In the genomic region with DNA sequence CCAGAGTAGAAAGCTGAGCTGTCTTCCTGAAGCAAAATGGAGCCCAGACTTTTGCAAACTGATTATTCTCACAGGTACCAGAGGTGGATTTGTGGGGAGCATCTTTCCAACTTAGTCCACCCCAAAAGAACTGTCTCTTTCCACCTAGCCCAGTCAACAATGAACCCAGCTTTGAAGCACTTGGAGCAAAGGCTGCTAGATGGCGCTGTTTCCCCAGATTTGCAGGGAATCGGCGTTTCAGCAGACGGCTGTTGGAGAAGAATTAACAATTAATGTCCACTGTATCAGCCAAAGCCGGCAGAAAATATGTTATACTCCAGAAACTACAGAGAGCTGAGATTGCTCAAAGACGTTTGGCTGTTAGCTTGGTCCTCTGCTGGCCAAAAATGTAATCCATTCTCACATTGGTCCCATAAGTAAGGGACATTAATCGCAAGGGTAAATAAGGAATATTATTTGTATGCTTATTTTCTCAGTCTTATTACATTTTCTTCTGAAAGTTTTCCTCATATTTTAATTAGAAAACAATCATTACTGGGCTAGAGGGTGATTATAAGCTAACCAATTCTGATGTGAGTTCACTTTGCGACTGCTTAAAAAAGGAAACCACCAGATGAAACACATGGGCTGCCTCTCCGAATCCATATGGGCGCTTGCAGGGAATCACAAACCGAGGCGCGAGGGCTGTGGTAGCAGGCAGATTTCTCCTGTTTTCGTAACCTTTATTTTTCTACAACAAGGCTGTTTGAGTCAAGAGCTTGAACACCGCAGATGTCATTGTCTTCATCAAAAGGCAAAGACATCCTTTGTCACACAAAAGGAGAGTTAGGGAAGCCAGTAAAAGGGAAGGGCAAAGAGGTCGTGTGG, we compare ENCODE assay signal across 8 cellular contexts.
DNase-seq lines count a peak whose midpoint lies in the region; ATAC-seq and TF ChIP-seq lines count a peak whose summit lies in the region.

No MANE protein-coding gene starts in this region.

- peak overlapping the region; percentile 65 for H3K4me2 ChIP-seq in hepatocyte

- peak overlapping the region; percentile 29 for H2AFZ ChIP-seq in hepatocyte

- H3K27me3 ChIP-seq in hepatocyte: peaks cover 5% of the 10 kb centered on the region

- no peaks in the 10 kb centered on the region for H3K9me2 ChIP-seq in hepatocyte (replicated peaks; ENCODE audit: insufficient read depth)

- no peaks in the 10 kb centered on the region for H3K4me1 ChIP-seq in hepatocyte (ENCODE audit: insufficient read depth)

- no peaks in the 10 kb centered on the region for H4K20me1 ChIP-seq in hepatocyte (ENCODE audit: insufficient read depth, poor library complexity, severe bottlenecking)

- no peaks in the 10 kb centered on the region for H3K9me3 ChIP-seq in hepatocyte (ENCODE audit: low read depth)

- H3K27ac ChIP-seq in hepatocyte: no peak overlapping the region

- DNase-seq in Right ventricle myocardium superior: peak; percentile 54
- no peak for DNase-seq in Right ventricle myocardium inferior (ENCODE audit: missing footprints)
- DNase-seq in NCI-H446 treated with DMSO at 0.1 percent for 48 hours (lab: John Stamatoyannopoulos, UW): peak; percentile 79
- DNase-seq in amniotic epithelial cell (ENCODE audit: low read depth): peak; percentile 36
- DNase-seq in hepatocyte (ENCODE audit: low spot score): peak; percentile 81
- DNase-seq in stimulated activated CD4-positive, alpha-beta T cell treated with anti-CD3 and anti-CD28 coated beads, Interleukin-4, amount 100 ng/mL, for 1 hour: peak; percentile 3

- intact Hi-C loops in Right ventricle myocardium superior (cut with DNase I): no loop called here
- intact Hi-C loops in Right ventricle myocardium inferior (cut with DNase I): no loop called here

- no peaks in the 10 kb centered on the region for H3K79me2 ChIP-seq in hepatocyte

- 30% methylated on average over 16 of the region's 16 CpGs for WGBS in hepatocyte (ENCODE audit: low lambda C conversion rate, missing lambda C conversion rate)

- no peak overlapping the region for H3K4me3 ChIP-seq in hepatocyte

- ATAC-seq in Right ventricle myocardium superior (ENCODE audit: poor library complexity) (peak; percentile 71), Right ventricle myocardium inferior (no peak), HG02938 (IDR thresholded peaks at IDR 0.05; ENCODE audit: unreplicated experiment) (peak; percentile 52), HG02840 (IDR thresholded peaks at IDR 0.05; ENCODE audit: low FRiP score, unreplicated experiment) (no peak)

- peak; percentile 94 for TF ChIP-seq CTCF in hepatocyte (IDR thresholded peaks at IDR 0.05; ENCODE audit: poor library complexity)

- H3K36me3 ChIP-seq in hepatocyte (replicated peaks; ENCODE audit: insufficient read depth, low read depth): no peaks in the 10 kb centered on the region

Comparison
In these comparisons a context has a peak if more than half of its experiments do, and no peak if none do; other contexts are left out.
1. ATAC-seq: peak in Right ventricle myocardium superior (single experiment) and HG02938 (single experiment); none in Right ventricle myocardium inferior (single experiment) and HG02840 (single experiment).